13 cellular contexts compared by ENCODE assay signal in genomic region chr4:114364857-114365256, GRCh38.
DNase-seq lines count a peak whose midpoint lies in the region; ATAC-seq and TF ChIP-seq lines count a peak whose summit lies in the region.
"Had no signal": no experiment of that assay in that cellular context is flagged by ENCODE, and none has a peak within 500 bp of the region (broad histone marks: within the 10 kb centered on the region; RNA-seq: fewer than 3 reads in every experiment).

No MANE protein-coding gene starts in this region.

- CTCF ChIA-PET in SK-N-SH (lab: Yijun Ruan, JAX), result no interaction called here
- CTCF ChIA-PET in T-cell (lab: Charles Lee), result no interaction called here

- H3F3A ChIP-seq in SK-N-SH (replicated peaks; ENCODE audit: insufficient read depth), result peaks cover 14% of the 10 kb centered on the region

- no peaks in the 10 kb centered on the region for H4K20me1 ChIP-seq in SK-N-SH (ENCODE audit: insufficient read depth)

- H3K4me2 ChIP-seq in SK-N-SH, result peak overlapping the region; percentile 64

- TF ChIP-seq EP300 in SK-N-SH (IDR thresholded peaks at IDR 0.05; ENCODE audit: borderline replicate concordance in 1 of 2, low read depth in 1 of 2, low read length in 1 of 2), result peak in 1 of 2 experiments; percentile 93; a peak in 2 of 4 replicates

- H3K36me3 Mint-ChIP-seq in osteocyte (ENCODE audit: unreplicated experiment) (no peaks in the 10 kb centered on the region), T-cell (no peaks in the 10 kb centered on the region)
- H3K36me3 Mint-ChIP-seq in T-helper 2 cell treated with Interferon-gamma antibody and Interleukin-4, amounts not matched to agents 5 μg/mL and 100 μg/mL, for 36 hours (ENCODE audit: low read depth), result no peaks in the 10 kb centered on the region

- no peak for TF ChIP-seq RAD21 in SK-N-SH (IDR thresholded peaks at IDR 0.05; ENCODE audit: low read length)

- peaks cover 0 to 4% of the 10 kb centered on the region in 2 experiments; a peak in 2 of 4 replicates for H3K4me1 ChIP-seq in SK-N-SH (ENCODE audit: control insufficient read depth in 1 of 2, insufficient read depth in 2 of 2, low read depth in 1 of 2, low read length in 1 of 2)

- peaks cover 55% of the 10 kb centered on the region for H3K4me1 Mint-ChIP-seq in osteocyte (ENCODE audit: unreplicated experiment)
- no peaks in the 10 kb centered on the region for H3K4me1 Mint-ChIP-seq in T-helper 2 cell treated with Interferon-gamma antibody and Interleukin-4, amounts not matched to agents 5 μg/mL and 100 μg/mL, for 36 hours (ENCODE audit: low read depth)
- H3K4me1 Mint-ChIP-seq in T-cell, result no peaks in the 10 kb centered on the region

- POLR2A ChIA-PET in SK-N-SH (lab: Yijun Ruan, JAX), result no interaction called here
- POLR2A ChIA-PET in T-cell (lab: Charles Lee), result no interaction called here

- peak overlapping the region; percentile 90 for H3K27ac Mint-ChIP-seq in osteocyte (ENCODE audit: unreplicated experiment)
- no peak overlapping the region for H3K27ac Mint-ChIP-seq in T-helper 2 cell treated with Interferon-gamma antibody and Interleukin-4, amounts not matched to agents 5 μg/mL and 100 μg/mL, for 36 hours
- no peak overlapping the region for H3K27ac Mint-ChIP-seq in T-cell

- no peak for ATAC-seq in T-cell (replicated peaks in 1 of 4)
- no peak for ATAC-seq in GM18520 (IDR thresholded peaks at IDR 0.05; ENCODE audit: unreplicated experiment)
- ATAC-seq in HG02884 (IDR thresholded peaks at IDR 0.05; ENCODE audit: unreplicated experiment), result no peak
- ATAC-seq: K562, mucosa of descending colon, PC-3 had no signal

- H3K9me3 Mint-ChIP-seq in osteocyte (ENCODE audit: unreplicated experiment) (no peaks in the 10 kb centered on the region), T-cell (no peaks in the 10 kb centered on the region)
- H3K9me3 Mint-ChIP-seq in T-helper 2 cell treated with Interferon-gamma antibody and Interleukin-4, amounts not matched to agents 5 μg/mL and 100 μg/mL, for 36 hours, result no peaks in the 10 kb centered on the region

- no peak overlapping the region for H3K4me3 Mint-ChIP-seq in osteocyte (ENCODE audit: unreplicated experiment)
- no peak overlapping the region for H3K4me3 Mint-ChIP-seq in T-helper 2 cell treated with Interferon-gamma antibody and Interleukin-4, amounts not matched to agents 5 μg/mL and 100 μg/mL, for 36 hours
- no peak overlapping the region for H3K4me3 Mint-ChIP-seq in T-cell

- peaks cover 38% of the 10 kb centered on the region for H3K79me2 ChIP-seq in SK-N-SH (ENCODE audit: insufficient read depth)

- peak overlapping the region; percentile 67 to 83; a peak in 3 of 4 replicates for H3K27ac ChIP-seq in SK-N-SH (ENCODE audit: low read depth in 2 of 2, low read length in 1 of 2)
- H3K27ac ChIP-seq: cardiac muscle cell had no signal

- peak overlapping the region; percentile 67 for H3K9ac ChIP-seq in SK-N-SH

- no peaks in the 10 kb centered on the region for H3K9me3 ChIP-seq in SK-N-SH
- H3K9me3 ChIP-seq: mucosa of descending colon had no signal

- H3K27me3 ChIP-seq in SK-N-SH (ENCODE audit: insufficient read depth), result no peaks in the 10 kb centered on the region
- H3K27me3 ChIP-seq: cardiac muscle cell had no signal

- H2AFZ ChIP-seq in SK-N-SH (ENCODE audit: low read depth), result peak overlapping the region; percentile 1; the same call in 1 of the 2 replicates

- no peaks in the 10 kb centered on the region for H3K9me2 ChIP-seq in SK-N-SH

- H3K36me3 ChIP-seq in SK-N-SH (replicated peaks in 1 of 2; ENCODE audit: control insufficient read depth in 1 of 2, insufficient read depth in 2 of 2, low read length in 1 of 2), result no peaks in the 10 kb centered on the region
- H3K36me3 ChIP-seq: cardiac muscle cell had no signal

- 5% methylated on average over 1 of the region's 1 CpG for WGBS in SK-N-SH (ENCODE audit: low lambda C conversion rate)

- H3K4me3 ChIP-seq in SK-N-SH (ENCODE audit: low read depth in 2 of 2, low read length in 1 of 2) (peak overlapping the region in 1 of 2 experiments; percentile 16; a peak in 2 of 4 replicates), foreskin fibroblast (ENCODE audit: low read depth in 1 of 2, low read length in 2 of 2) (no peak overlapping the region)
- H3K4me3 ChIP-seq: cardiac muscle cell, K562, mucosa of descending colon had no signal

- TF ChIP-seq CTCF in SK-N-SH (IDR thresholded peaks at IDR 0.05) (no peak), foreskin fibroblast (IDR thresholded peaks at IDR 0.05; ENCODE audit: low read depth, low read length) (no peak), osteocyte (IDR thresholded peaks at IDR 0.05) (no peak)

- peak; percentile 63 for DNase-seq in ELF-1 (ENCODE audit: low read depth, low spot score)
- no peak for DNase-seq in SK-N-SH
- peak; percentile 81 to 87 for DNase-seq in foreskin fibroblast
- no peak for DNase-seq in osteocyte (ENCODE audit: extremely low spot score, unreplicated experiment)
- DNase-seq in T-helper 2 cell treated with Interferon-gamma antibody and Interleukin-4, amounts not matched to agents 5 μg/mL and 100 μg/mL, for 36 hours (ENCODE audit: low spot score), result no peak
- DNase-seq in T-cell, result no peak
- DNase-seq: mucosa of descending colon, NCI-H2081, PC-3 had no signal

- H3K27me3 Mint-ChIP-seq in osteocyte (ENCODE audit: unreplicated experiment) (no peaks in the 10 kb centered on the region), T-cell (peaks cover 2 to 8% of the 10 kb centered on the region in 2 donors)
- H3K27me3 Mint-ChIP-seq in T-helper 2 cell treated with Interferon-gamma antibody and Interleukin-4, amounts not matched to agents 5 μg/mL and 100 μg/mL, for 36 hours (ENCODE audit: low read depth), result no peaks in the 10 kb centered on the region

TF ChIP-seq in SK-N-SH, 30 proteins besides CTCF, POLR2A, EP300 and RAD21 (continues in another document):
- peak; percentile 75 for TF ChIP-seq JUND (IDR thresholded peaks at IDR 0.05)
- peak; percentile 56; the same call in 1 of the 2 replicates for TF ChIP-seq RXRA (IDR thresholded peaks at IDR 0.05; ENCODE audit: borderline replicate concordance, low read depth)
- TF ChIP-seq, protein P1, sequence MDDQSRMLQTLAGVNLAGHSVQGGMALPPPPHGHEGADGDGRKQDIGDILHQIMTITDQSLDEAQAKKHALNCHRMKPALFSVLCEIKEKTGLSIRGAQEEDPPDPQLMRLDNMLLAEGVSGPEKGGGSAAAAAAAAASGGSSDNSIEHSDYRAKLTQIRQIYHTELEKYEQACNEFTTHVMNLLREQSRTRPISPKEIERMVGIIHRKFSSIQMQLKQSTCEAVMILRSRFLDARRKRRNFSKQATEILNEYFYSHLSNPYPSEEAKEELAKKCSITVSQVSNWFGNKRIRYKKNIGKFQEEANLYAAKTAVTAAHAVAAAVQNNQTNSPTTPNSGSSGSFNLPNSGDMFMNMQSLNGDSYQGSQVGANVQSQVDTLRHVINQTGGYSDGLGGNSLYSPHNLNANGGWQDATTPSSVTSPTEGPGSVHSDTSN (IDR thresholded peaks at IDR 0.05), result peak; percentile 32; the same call in 1 of the 2 replicates
- no peak for TF ChIP-seq CHD2 (IDR thresholded peaks at IDR 0.05; ENCODE audit: low read length, partially characterized antibody)
- TF ChIP-seq FOXM1 (IDR thresholded peaks at IDR 0.05; ENCODE audit: low read depth), result no peak
- no peak for TF ChIP-seq GABPA (IDR thresholded peaks at IDR 0.05; ENCODE audit: low read depth)
- TF ChIP-seq SIN3A (IDR thresholded peaks at IDR 0.05; ENCODE audit: borderline replicate concordance, low read depth, low read length), result no peak
- peak; percentile 78 for TF ChIP-seq NFIC (IDR thresholded peaks at IDR 0.05; ENCODE audit: borderline replicate concordance)
- TF ChIP-seq TEAD4 (IDR thresholded peaks at IDR 0.05; ENCODE audit: borderline replicate concordance, insufficient read depth), result peak; percentile 88
- TF ChIP-seq ELF1 (IDR thresholded peaks at IDR 0.05), result no peak
- TF ChIP-seq TCF12 (IDR thresholded peaks at IDR 0.05), result peak; percentile 81
- TF ChIP-seq GATA2 (CRISPR knock-in tag; IDR thresholded peaks at IDR 0.05), result no peak
- no peak for TF ChIP-seq EZH2phosphoT487 (IDR thresholded peaks at IDR 0.05; ENCODE audit: borderline replicate concordance, low read depth)
- TF ChIP-seq FOXJ3 (CRISPR knock-in tag; IDR thresholded peaks at IDR 0.05), result no peak
- TF ChIP-seq FOSL2 (IDR thresholded peaks at IDR 0.05; ENCODE audit: borderline replicate concordance, low read depth), result peak; percentile 44; the same call in 1 of the 2 replicates
- TF ChIP-seq, protein P2, sequence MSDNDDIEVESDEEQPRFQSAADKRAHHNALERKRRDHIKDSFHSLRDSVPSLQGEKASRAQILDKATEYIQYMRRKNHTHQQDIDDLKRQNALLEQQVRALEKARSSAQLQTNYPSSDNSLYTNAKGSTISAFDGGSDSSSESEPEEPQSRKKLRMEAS (IDR thresholded peaks at IDR 0.05; ENCODE audit: low read depth), result 0 out of 2 replicates have a peak, but pooled peaks have one; percentile 41
- peak; percentile 45 for TF ChIP-seq POLR2AphosphoS5 (IDR thresholded peaks at IDR 0.05; ENCODE audit: low read depth, low read length)
- peak; percentile 88 for TF ChIP-seq MEF2A (IDR thresholded peaks at IDR 0.05; ENCODE audit: borderline replicate concordance, low read depth)
- no peak for TF ChIP-seq NRF1 (IDR thresholded peaks at IDR 0.05; ENCODE audit: low read depth, low read length)
- TF ChIP-seq TAF1 (IDR thresholded peaks at IDR 0.05; ENCODE audit: borderline replicate concordance, low read depth, low read length), result peak; percentile 33; the same call in 1 of the 2 replicates
- TF ChIP-seq RCOR1 (IDR thresholded peaks at IDR 0.05; ENCODE audit: low read length), result no peak
- TF ChIP-seq, protein P3, sequence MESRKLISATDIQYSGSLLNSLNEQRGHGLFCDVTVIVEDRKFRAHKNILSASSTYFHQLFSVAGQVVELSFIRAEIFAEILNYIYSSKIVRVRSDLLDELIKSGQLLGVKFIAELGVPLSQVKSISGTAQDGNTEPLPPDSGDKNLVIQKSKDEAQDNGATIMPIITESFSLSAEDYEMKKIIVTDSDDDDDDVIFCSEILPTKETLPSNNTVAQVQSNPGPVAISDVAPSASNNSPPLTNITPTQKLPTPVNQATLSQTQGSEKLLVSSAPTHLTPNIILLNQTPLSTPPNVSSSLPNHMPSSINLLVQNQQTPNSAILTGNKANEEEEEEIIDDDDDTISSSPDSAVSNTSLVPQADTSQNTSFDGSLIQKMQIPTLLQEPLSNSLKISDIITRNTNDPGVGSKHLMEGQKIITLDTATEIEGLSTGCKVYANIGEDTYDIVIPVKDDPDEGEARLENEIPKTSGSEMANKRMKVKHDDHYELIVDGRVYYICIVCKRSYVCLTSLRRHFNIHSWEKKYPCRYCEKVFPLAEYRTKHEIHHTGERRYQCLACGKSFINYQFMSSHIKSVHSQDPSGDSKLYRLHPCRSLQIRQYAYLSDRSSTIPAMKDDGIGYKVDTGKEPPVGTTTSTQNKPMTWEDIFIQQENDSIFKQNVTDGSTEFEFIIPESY (IDR thresholded peaks at IDR 0.05; ENCODE audit: borderline replicate concordance, low read depth), result no peak
- peak; percentile 59; the same call in 1 of the 2 replicates for TF ChIP-seq YY1 (IDR thresholded peaks at IDR 0.05; ENCODE audit: low read depth)

Comparison
In these comparisons a context has a peak if more than half of its experiments do, and no peak if none do; other contexts are left out.
1. DNase-seq: peak in ELF-1 (single experiment) and foreskin fibroblast (2 of 2); none in SK-N-SH (single experiment), osteocyte (single experiment), T-helper 2 cell treated with Interferon-gamma antibody and Interleukin-4, amounts not matched to agents 5 μg/mL and 100 μg/mL, for 36 hours (single experiment) and T-cell (0 of 34).